8 cellular contexts compared by ENCODE assay signal in the genomic region with DNA sequence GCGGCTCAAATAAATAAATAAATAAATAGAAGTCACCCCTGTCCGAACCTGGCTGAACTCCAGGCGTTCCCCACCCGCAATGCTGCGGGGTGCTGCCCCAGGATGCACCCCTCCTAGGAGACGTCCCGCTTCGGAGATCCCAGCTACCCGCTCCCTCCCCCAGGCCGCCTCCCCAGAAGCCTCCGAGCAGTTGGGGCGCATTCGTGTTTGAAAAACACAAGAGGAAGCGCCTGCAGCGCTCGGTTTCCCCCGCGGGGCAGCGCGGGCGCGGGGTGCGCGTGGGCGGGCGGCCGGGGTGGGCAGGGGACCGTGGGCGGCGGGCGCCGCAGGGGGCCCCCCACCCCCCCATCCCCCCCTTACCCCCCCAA. TPM values are rescaled to one million over a fixed set of nuclear protein-coding genes. Genes with fewer than 3 reads are reported as not detected.
DNase-seq lines count a peak whose midpoint lies in the region; ATAC-seq and TF ChIP-seq lines count a peak whose summit lies in the region.

No MANE protein-coding gene starts in this region.

- H3K9me3 Mint-ChIP-seq in CD4-positive, alpha-beta T cell: peaks cover 2% of the 10 kb centered on the region

- no peaks in the 10 kb centered on the region for H3K27me3 Mint-ChIP-seq in CD4-positive, alpha-beta T cell

- H3K27me3 ChIP-seq in CD4-positive, alpha-beta T cell (ENCODE audit: control insufficient read depth, insufficient read depth, low read length): no peaks in the 10 kb centered on the region
- no peaks in the 10 kb centered on the region for H3K27me3 ChIP-seq in HUES6 (ENCODE audit: control insufficient read depth, insufficient read depth, low read length)
- peaks cover 19% of the 10 kb centered on the region for H3K27me3 ChIP-seq in osteoblast (ENCODE audit: insufficient read depth, low read length)

- POLR2A ChIA-PET in CD4-positive, alpha-beta T cell (lab: Charles Lee): interaction anchor here (1.0 to 3.8 kb wide), 5 partner anchors 13 to 151 kb away, joined by 3 to 21 read pairs (median 3); a partner anchor contains a TSS

- peaks cover 3% of the 10 kb centered on the region for H3K36me3 Mint-ChIP-seq in CD4-positive, alpha-beta T cell (ENCODE audit: low read depth)

- H3K36me3 ChIP-seq in HUES6 (ENCODE audit: control insufficient read depth, insufficient read depth, low read length): no peaks in the 10 kb centered on the region
- no peaks in the 10 kb centered on the region for H3K36me3 ChIP-seq in osteoblast (ENCODE audit: insufficient read depth, low read length)

- peak overlapping the region; percentile 92 for H3K9ac ChIP-seq in HUES6 (ENCODE audit: low read length)

- peak overlapping the region; percentile 86 for H3K4me3 Mint-ChIP-seq in CD4-positive, alpha-beta T cell

- DNase-seq in CD4-positive, alpha-beta T cell: peak; percentile 40 to 66 (median 51)
- DNase-seq in activated naive CD4-positive, alpha-beta T cell treated with Interleukin-2 at 50 U/mL for 16 hours: peak; percentile 57
- DNase-seq in glomerular visceral epithelial cell (ENCODE audit: extremely low spot score): peak; percentile 16
- peak; percentile 92 for DNase-seq in osteoblast (ENCODE audit: insufficient read length, low spot score, missing footprints)
- DNase-seq in SHP77 (lab: John Stamatoyannopoulos, UW): no peak
- no peak for DNase-seq in NCI-H345 treated with DMSO at 0.1 percent for 48 hours (lab: John Stamatoyannopoulos, UW; ENCODE audit: unreplicated experiment)
- DNase-seq in NCI-H2081 (lab: John Stamatoyannopoulos, UW): no peak

- peak overlapping the region; percentile 72 for H3K4me2 ChIP-seq in osteoblast (ENCODE audit: insufficient read depth, low read length)

- intact Hi-C loops in CD4-positive, alpha-beta T cell (cut with DNase I, micrococcal nuclease): loop anchor here in 1 of 2 experiments (2.0 kb wide), 1 partner anchor 15 kb away; no protein-coding TSS in a partner anchor

- peak; percentile 64 for ATAC-seq in CD4-positive, alpha-beta T cell (ENCODE audit: poor library complexity)

- H3K9me3 ChIP-seq in CD4-positive, alpha-beta T cell (ENCODE audit: control insufficient read depth, low read length): no peaks in the 10 kb centered on the region
- H3K9me3 ChIP-seq in HUES6 (ENCODE audit: control insufficient read depth, insufficient read depth, low read depth, low read length): peaks cover 2% of the 10 kb centered on the region; the same call in 1 of the 2 replicates
- H3K9me3 ChIP-seq in osteoblast (ENCODE audit: low read depth, low read length): no peaks in the 10 kb centered on the region

- peaks cover 77% of the 10 kb centered on the region for H3K4me1 Mint-ChIP-seq in CD4-positive, alpha-beta T cell (ENCODE audit: low read depth)

- H3K4me3 ChIP-seq in HUES6 (ENCODE audit: low read depth, low read length) (peak overlapping the region; percentile 74), osteoblast (ENCODE audit: insufficient read depth, low read length) (peak overlapping the region; percentile 71)

- H3K79me2 ChIP-seq in osteoblast (ENCODE audit: insufficient read depth, low read length): no peaks in the 10 kb centered on the region

- CTCF ChIA-PET in CD4-positive, alpha-beta T cell (lab: Charles Lee): interaction anchor here (1.7 to 3.3 kb wide), 2 partner anchors 16 to 18 kb away, joined by 4 to 13 read pairs; no protein-coding TSS in a partner anchor

- peak overlapping the region; percentile 87 for H2AFZ ChIP-seq in osteoblast (ENCODE audit: low read length)

- H3K27ac Mint-ChIP-seq in CD4-positive, alpha-beta T cell: peak overlapping the region; percentile 87

- H4K20me1 ChIP-seq in osteoblast (ENCODE audit: insufficient read depth, low read length): no peaks in the 10 kb centered on the region

- H3K27ac ChIP-seq in CD4-positive, alpha-beta T cell (ENCODE audit: low read depth, low read length): peak overlapping the region; percentile 76
- H3K27ac ChIP-seq in HUES6 (ENCODE audit: low read depth, low read length) (peak overlapping the region; percentile 85; the same call in 1 of the 2 replicates), osteoblast (ENCODE audit: low read depth, low read length) (no peak overlapping the region)

- TF ChIP-seq CTCF in CD4-positive, alpha-beta T cell (IDR thresholded peaks at IDR 0.05): no peak
- no peak for TF ChIP-seq CTCF in osteoblast (IDR thresholded peaks at IDR 0.05; ENCODE audit: extremely low read depth, low read depth, low read length)

- peaks cover 34% of the 10 kb centered on the region for H3K4me1 ChIP-seq in HUES6 (ENCODE audit: control insufficient read depth, insufficient read depth, low read length)
- H3K4me1 ChIP-seq in osteoblast (ENCODE audit: insufficient read depth, low read length): peaks cover 15% of the 10 kb centered on the region

RNA-seq across cellular contexts. Expression of a gene that starts 27.3 kb away (rescaled TPM):
- 10 to 100 TPM; 25.8 to 27.4 TPM for total RNA-seq in CD4-positive, alpha-beta T cell
- 4.4 and 6.2 TPM in 2 replicates for total RNA-seq in osteoblast

RNA-seq across cellular contexts. Expression of a gene that starts 34.2 kb away (rescaled TPM):
- 10 to 100 TPM; 58.3 to 58.4 TPM for total RNA-seq in CD4-positive, alpha-beta T cell
- total RNA-seq in osteoblast: 32.6 and 53.0 TPM in 2 replicates

Comparison
In these comparisons a context has a peak if more than half of its experiments do, and no peak if none do; other contexts are left out.
1. DNase-seq: peak in CD4-positive, alpha-beta T cell (10 of 10), activated naive CD4-positive, alpha-beta T cell treated with Interleukin-2 at 50 U/mL for 16 hours (single experiment), glomerular visceral epithelial cell (single experiment) and osteoblast (single experiment); none in SHP77 (0 of 2), NCI-H345 treated with DMSO at 0.1 percent for 48 hours (single experiment) and NCI-H2081 (0 of 2).